ENCODE assay signal across 22 cellular contexts in the genomic region with DNA sequence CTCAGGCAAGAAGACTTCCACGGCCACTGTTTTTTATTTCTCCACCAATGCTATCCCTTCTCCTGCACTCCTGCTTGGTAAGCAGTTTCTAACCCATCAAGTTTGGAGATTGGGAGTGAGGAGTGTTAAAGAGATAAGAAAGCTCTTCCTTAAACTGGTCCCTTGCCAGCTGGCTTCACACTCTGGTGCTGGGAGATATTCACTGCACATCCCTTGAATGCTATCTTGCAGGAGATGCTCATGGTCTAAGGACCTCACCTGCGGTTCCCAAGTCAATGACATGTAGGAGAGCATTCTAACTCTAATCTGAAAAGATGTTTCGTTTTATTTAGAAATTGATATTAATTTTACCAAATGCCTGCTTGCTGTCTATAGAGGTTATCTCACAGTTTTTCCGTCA.
"Had no signal": no experiment of that assay in that cellular context is flagged by ENCODE, and none has a peak within 500 bp of the region (broad histone marks: within the 10 kb centered on the region; RNA-seq: fewer than 3 reads in every experiment).

No MANE protein-coding gene starts in this region.

- H3K79me2 ChIP-seq: parathyroid adenoma had no signal

- H3K27me3 ChIP-seq: esophagus squamous epithelium, right atrium auricular region, sigmoid colon, stomach, thyroid gland had no signal

- H3K9me3 ChIP-seq: esophagus squamous epithelium, prostate gland, right atrium auricular region, sigmoid colon, stomach, thyroid gland had no signal

- H3K9ac ChIP-seq: neural progenitor cell, parathyroid adenoma had no signal

- H3K36me3 ChIP-seq: esophagus squamous epithelium, heart right ventricle, neural progenitor cell, prostate gland, right atrium auricular region, sigmoid colon, stomach, thyroid gland had no signal

- DNase-seq: dermis blood vessel endothelial cell; effector memory CD4-positive, alpha-beta T cell; esophagus squamous epithelium; foreskin melanocyte; glutamatergic neuron; heart right ventricle; hippocampal formation; midbrain; naive thymus-derived CD4-positive, alpha-beta T cell; sigmoid colon; stimulated activated CD4-positive, alpha-beta T cell treated with anti-CD3 and anti-CD28 coated beads, Interleukin-2, amount 100 ng/mL, for 24 hours; stimulated activated CD4-positive, alpha-beta T cell treated with anti-CD3 and anti-CD28 coated beads, Interleukin-4, amount 100 ng/mL, for 24 hours; stimulated activated naive CD4-positive, alpha-beta T cell treated with Interleukin-2 at 50 U/mL for 16 hours; stomach; thyroid gland had no signal

- H3K4me2 ChIP-seq: neural progenitor cell had no signal

- H3K27ac ChIP-seq: coronary artery, esophagus squamous epithelium, heart right ventricle, neural progenitor cell, parathyroid adenoma, prostate gland, right atrium auricular region, sigmoid colon, stomach, thyroid gland had no signal

- H3K4me1 ChIP-seq: esophagus squamous epithelium, heart right ventricle, neural progenitor cell, parathyroid adenoma, prostate gland, right atrium auricular region, sigmoid colon, stomach had no signal

- ATAC-seq: heart right ventricle; naive thymus-derived CD4-positive, alpha-beta T cell; stimulated activated effector memory CD8-positive, alpha-beta T cell treated with anti-CD3 and anti-CD28 coated beads, Interleukin-12 subunit alpha, Interleukin-12 subunit beta, amount 100 ng/mL, for 72 hours had no signal

- H3K4me3 ChIP-seq: coronary artery, esophagus squamous epithelium, heart right ventricle, lung, neural progenitor cell, prostate gland, right atrium auricular region, sigmoid colon, stomach, thyroid gland had no signal
